15 cellular contexts compared by ENCODE assay signal in the genomic region with DNA sequence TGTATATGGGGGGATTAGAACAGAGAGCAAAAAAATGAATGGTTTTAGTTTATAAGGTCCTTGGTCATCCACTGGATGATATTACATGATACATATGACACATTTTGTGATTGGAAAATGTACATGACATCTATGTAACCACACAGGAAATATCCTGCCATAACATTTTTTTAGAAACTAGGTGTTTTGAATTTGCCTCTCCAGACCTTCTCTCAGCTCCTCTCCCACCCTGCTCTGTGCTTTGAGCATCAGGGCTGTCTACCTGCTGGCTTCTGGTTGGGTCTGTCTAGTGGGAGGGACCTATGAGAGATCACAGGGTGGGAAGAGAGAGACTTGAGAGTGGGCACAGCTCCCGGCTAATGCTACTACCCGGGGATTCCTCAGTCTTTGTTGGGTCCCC. TPM values are rescaled to one million over a fixed set of nuclear protein-coding genes. Genes with fewer than 3 reads are reported as not detected.
DNase-seq lines count a peak whose midpoint lies in the region; ATAC-seq and TF ChIP-seq lines count a peak whose summit lies in the region.
"Had no signal": no experiment of that assay in that cellular context is flagged by ENCODE, and none has a peak within 500 bp of the region (broad histone marks: within the 10 kb centered on the region; RNA-seq: fewer than 3 reads in every experiment).

No MANE protein-coding gene starts in this region.

- H3K27me3 ChIP-seq in PC-3 (ENCODE audit: low read length): no peaks in the 10 kb centered on the region
- H3K27me3 ChIP-seq: adrenal gland, gastroesophageal sphincter had no signal

- no peak for DNase-seq in activated CD8-positive, alpha-beta memory T cell treated with anti-CD3 and anti-CD28 coated beads, Interleukin-2, amount 10 ng/mL, durations not matched to agents 7 days and 5 days
- DNase-seq in activated CD8-positive, alpha-beta memory T cell treated with anti-CD3 and anti-CD28 coated beads, Interleukin-2, amount 50 U/mL, for 4 hours: no peak
- no peak for DNase-seq in PC-3
- peak; percentile 34 for DNase-seq in central memory CD4-positive, alpha-beta T cell
- DNase-seq in islet precursor cell: no peak
- no peak for DNase-seq in NCI-H2107 (lab: John Stamatoyannopoulos, UW)
- DNase-seq in GM20000 (ENCODE audit: low spot score): no peak
- DNase-seq: NCI-H1436, NCI-H524, nephron progenitor cell had no signal

- H3K9ac ChIP-seq in PC-3 (ENCODE audit: low read length): peak overlapping the region; percentile 35; the same call in 1 of the 2 replicates

- TF ChIP-seq CTCF in PC-3 (conservative IDR thresholded peaks at IDR 0.05; ENCODE audit: low read depth, low read length): no peak
- TF ChIP-seq CTCF in GM20000 (IDR thresholded peaks at IDR 0.05; ENCODE audit: extremely low read depth, missing control alignments): no peak

- peak overlapping the region; percentile 67; the same call in 1 of the 2 replicates for H3K4me2 ChIP-seq in PC-3 (ENCODE audit: low read length)

- peaks cover 93% of the 10 kb centered on the region for H3K36me3 Mint-ChIP-seq in activated CD8-positive, alpha-beta memory T cell treated with anti-CD3 and anti-CD28 coated beads, Interleukin-2, amount 10 ng/mL, durations not matched to agents 7 days and 5 days
- peaks cover 97% of the 10 kb centered on the region for H3K36me3 Mint-ChIP-seq in stimulated activated naive CD8-positive, alpha-beta T cell treated with anti-CD3 and anti-CD28 coated beads, Interleukin-15, Interleukin-2, amounts not matched to agents 100 ng/mL and 50 ng/mL, for 24 hours (ENCODE audit: low read depth)

- peak overlapping the region; percentile 98 for H3K27ac ChIP-seq in PC-3 (ENCODE audit: low read length)
- H3K27ac ChIP-seq: gastroesophageal sphincter had no signal

- POLR2A ChIA-PET in PC-3 (lab: Charles Lee; ENCODE audit: unreplicated experiment): no interaction called here

- peak; percentile 40 for ATAC-seq in activated CD8-positive, alpha-beta memory T cell treated with anti-CD3 and anti-CD28 coated beads, Interleukin-2, amount 10 ng/mL, durations not matched to agents 7 days and 5 days
- no peak for ATAC-seq in PC-3
- ATAC-seq: Right ventricle myocardium inferior had no signal

- no peaks in the 10 kb centered on the region for H3K36me3 ChIP-seq in PC-3 (ENCODE audit: low read depth, low read length)

- H3K9me3 Mint-ChIP-seq in activated CD8-positive, alpha-beta memory T cell treated with anti-CD3 and anti-CD28 coated beads, Interleukin-2, amount 10 ng/mL, durations not matched to agents 7 days and 5 days (ENCODE audit: low read depth): no peaks in the 10 kb centered on the region
- H3K9me3 Mint-ChIP-seq in stimulated activated naive CD8-positive, alpha-beta T cell treated with anti-CD3 and anti-CD28 coated beads, Interleukin-15, Interleukin-2, amounts not matched to agents 100 ng/mL and 50 ng/mL, for 24 hours: no peaks in the 10 kb centered on the region
- H3K9me3 Mint-ChIP-seq: nephron progenitor cell had no signal

- BruUV-seq in PC-3 (replicated peaks; lab: Mats Ljungman, UMichigan): no TSS peak

- H3K79me2 ChIP-seq in PC-3 (ENCODE audit: low read length): no peaks in the 10 kb centered on the region

- H3K4me3 Mint-ChIP-seq in activated CD8-positive, alpha-beta memory T cell treated with anti-CD3 and anti-CD28 coated beads, Interleukin-2, amount 10 ng/mL, durations not matched to agents 7 days and 5 days: peak overlapping the region; percentile 9
- H3K4me3 Mint-ChIP-seq in stimulated activated naive CD8-positive, alpha-beta T cell treated with anti-CD3 and anti-CD28 coated beads, Interleukin-15, Interleukin-2, amounts not matched to agents 100 ng/mL and 50 ng/mL, for 24 hours: peak overlapping the region; percentile 52
- H3K4me3 Mint-ChIP-seq: nephron progenitor cell had no signal

- no peaks in the 10 kb centered on the region for H3K9me2 ChIP-seq in PC-3 (replicated peaks; ENCODE audit: low read length)

- no peaks in the 10 kb centered on the region for H3K27me3 Mint-ChIP-seq in activated CD8-positive, alpha-beta memory T cell treated with anti-CD3 and anti-CD28 coated beads, Interleukin-2, amount 10 ng/mL, durations not matched to agents 7 days and 5 days
- H3K27me3 Mint-ChIP-seq in stimulated activated naive CD8-positive, alpha-beta T cell treated with anti-CD3 and anti-CD28 coated beads, Interleukin-15, Interleukin-2, amounts not matched to agents 100 ng/mL and 50 ng/mL, for 24 hours: no peaks in the 10 kb centered on the region

- H3K9me3 ChIP-seq in PC-3 (ENCODE audit: low read length): no peaks in the 10 kb centered on the region
- H3K9me3 ChIP-seq: adrenal gland, gastroesophageal sphincter had no signal

- H3K4me1 ChIP-seq in PC-3 (ENCODE audit: insufficient read depth, low read length): peaks cover 41% of the 10 kb centered on the region

- H3K4me1 Mint-ChIP-seq in activated CD8-positive, alpha-beta memory T cell treated with anti-CD3 and anti-CD28 coated beads, Interleukin-2, amount 10 ng/mL, durations not matched to agents 7 days and 5 days: peaks cover 84% of the 10 kb centered on the region
- peaks cover 93% of the 10 kb centered on the region for H3K4me1 Mint-ChIP-seq in stimulated activated naive CD8-positive, alpha-beta T cell treated with anti-CD3 and anti-CD28 coated beads, Interleukin-15, Interleukin-2, amounts not matched to agents 100 ng/mL and 50 ng/mL, for 24 hours (ENCODE audit: low read depth)

- H2AFZ ChIP-seq in PC-3 (ENCODE audit: low read length): no peak overlapping the region

- peak overlapping the region; percentile 89 for H3K27ac Mint-ChIP-seq in activated CD8-positive, alpha-beta memory T cell treated with anti-CD3 and anti-CD28 coated beads, Interleukin-2, amount 10 ng/mL, durations not matched to agents 7 days and 5 days
- peak overlapping the region; percentile 96 for H3K27ac Mint-ChIP-seq in stimulated activated naive CD8-positive, alpha-beta T cell treated with anti-CD3 and anti-CD28 coated beads, Interleukin-15, Interleukin-2, amounts not matched to agents 100 ng/mL and 50 ng/mL, for 24 hours
- H3K27ac Mint-ChIP-seq: nephron progenitor cell had no signal

- H3F3A ChIP-seq in PC-3 (ENCODE audit: low read length, unreplicated experiment): no peaks in the 10 kb centered on the region

- intact Hi-C loops in PC-3 (cut with micrococcal nuclease): no loop called here

- H4K20me1 ChIP-seq in PC-3 (ENCODE audit: low read length): no peaks in the 10 kb centered on the region

- no peak overlapping the region for H3K4me3 ChIP-seq in PC-3 (ENCODE audit: low read length)
- H3K4me3 ChIP-seq: adrenal gland, gastroesophageal sphincter had no signal

- CTCF ChIA-PET in activated CD8-positive, alpha-beta memory T cell treated with anti-CD3 and anti-CD28 coated beads, Interleukin-2, amount 10 ng/mL, durations not matched to agents 7 days and 5 days (lab: Charles Lee): interaction anchor here (0.8 to 7.3 kb wide), 7 partner anchors 8 to 290 kb away, joined by 3 to 135 read pairs (median 3); a partner anchor contains a TSS
- CTCF ChIA-PET in PC-3 (lab: Charles Lee): no interaction called here

RNA-seq across cellular contexts. Expression of a gene that starts 24.4 kb away (rescaled TPM):
- total RNA-seq in activated CD8-positive, alpha-beta memory T cell treated with anti-CD3 and anti-CD28 coated beads, Interleukin-2, amount 10 ng/mL, durations not matched to agents 7 days and 5 days: 100 to 1,000 TPM; 432 to 500 TPM
- total RNA-seq in PC-3 (2014; rRNA removed): 7.6 and 9.1 TPM in 2 replicates

RNA-seq across cellular contexts. Expression of a gene that starts 33.8 kb away (rescaled TPM):
- total RNA-seq in activated CD8-positive, alpha-beta memory T cell treated with anti-CD3 and anti-CD28 coated beads, Interleukin-2, amount 10 ng/mL, durations not matched to agents 7 days and 5 days: not detected
- not detected in 2 replicates for total RNA-seq in PC-3 (2014; rRNA removed)
- total RNA-seq: gastroesophageal sphincter, kidney epithelial cell, Right ventricle myocardium inferior had no signal

RNA-seq across cellular contexts. Expression of a gene that starts 40.5 kb away (rescaled TPM):
- total RNA-seq in activated CD8-positive, alpha-beta memory T cell treated with anti-CD3 and anti-CD28 coated beads, Interleukin-2, amount 10 ng/mL, durations not matched to agents 7 days and 5 days: not detected
- total RNA-seq in PC-3 (2014; rRNA removed): not detected in 2 replicates
- total RNA-seq: kidney epithelial cell had no signal

Comparison
In these comparisons a context has a peak if more than half of its experiments do, and no peak if none do; other contexts are left out.
1. RNA of a gene that starts 24.4 kb away (total RNA-seq): 432 to 500 TPM in activated CD8-positive, alpha-beta memory T cell treated with anti-CD3 and anti-CD28 coated beads, Interleukin-2, amount 10 ng/mL, durations not matched to agents 7 days and 5 days; 7.6 to 9.1 TPM in PC-3; every median in the first group is over 10 times any median in the second.